ENCODE assay signal across 28 cellular contexts in genomic region chr2:215119847-215120246, GRCh38. TPM values are rescaled to one million over a fixed set of nuclear protein-coding genes. Genes with fewer than 3 reads are reported as not detected.
"Had no signal": no experiment of that assay in that cellular context is flagged by ENCODE, and none has a peak within 500 bp of the region (broad histone marks: within the 10 kb centered on the region; RNA-seq: fewer than 3 reads in every experiment).

No MANE protein-coding gene starts in this region.

- H3K27ac ChIP-seq: stomach, suprapubic skin, testis, thoracic aorta, thyroid gland, tibial artery, tibial nerve, transverse colon, upper lobe of left lung, upper lobe of right lung, uterus, vagina had no signal

- H3K36me3 ChIP-seq: stomach, suprapubic skin, thoracic aorta, thyroid gland, tibial artery, tibial nerve, transverse colon, upper lobe of left lung, upper lobe of right lung, uterus, vagina had no signal

- DNase-seq: stimulated activated CD4-positive, alpha-beta T cell treated with anti-CD3 and anti-CD28 coated beads, Interleukin-2, amount 100 ng/mL, for 48 hours; stimulated activated CD4-positive, alpha-beta T cell treated with anti-CD3 and anti-CD28 coated beads, Interleukin-4, amount 100 ng/mL, for 1 hour; stimulated activated CD4-positive, alpha-beta T cell treated with anti-CD3 and anti-CD28 coated beads, Interleukin-4, amount 100 ng/mL, for 24 hours; stimulated activated CD4-positive, alpha-beta T cell treated with anti-CD3 and anti-CD28 coated beads, Interleukin-4, amount 100 ng/mL, for 4 hours; stimulated activated CD8-positive, alpha-beta memory T cell treated with anti-CD3 and anti-CD28 coated beads, Interleukin-4, amount 100 ng/mL, for 48 hours; stimulated activated naive B cell treated with anti-CD40 and anti-IgM and Interleukin-4, amounts not matched to agents 10 μg/mL and 1 μg/mL and 100 μg/mL, for 72 hours; stimulated activated naive CD4-positive, alpha-beta T cell; stimulated activated naive CD4-positive, alpha-beta T cell treated with Interleukin-2 at 50 U/mL for 16 hours; stimulated activated naive CD8-positive, alpha-beta T cell treated with anti-CD3 and anti-CD28 coated beads, Interleukin-15, amount 100 ng/mL, for 72 hours; stimulated activated naive CD8-positive, alpha-beta T cell treated with anti-CD3 and anti-CD28 coated beads, Interleukin-15, Interleukin-2, amounts not matched to agents 100 U/mL and 50 U/mL, for 24 hours; stomach; substantia nigra; testis; thyroid gland; tibial artery; transverse colon; trophoblast cell; upper lobe of left lung; upper lobe of right lung; uterus had no signal

- H3K4me3 ChIP-seq: stomach, suprapubic skin, testis, thoracic aorta, thyroid gland, tibial artery, tibial nerve, transverse colon, upper lobe of left lung, upper lobe of right lung, uterus, vagina had no signal

- FAIRE-seq: urothelium cell line had no signal

- H3K27me3 ChIP-seq: stomach, suprapubic skin, testis, thyroid gland, tibial artery, tibial nerve, transverse colon, upper lobe of left lung, upper lobe of right lung, uterus, vagina had no signal

- H3K9me3 ChIP-seq: suprapubic skin, testis, thoracic aorta, thyroid gland, tibial artery, transverse colon, upper lobe of right lung, uterus, vagina had no signal

- H3K4me1 ChIP-seq: stomach, suprapubic skin, testis, thyroid gland, tibial artery, tibial nerve, transverse colon, upper lobe of left lung, upper lobe of right lung, uterus, vagina had no signal

- ATAC-seq: stimulated activated effector memory CD8-positive, alpha-beta T cell treated with anti-CD3 and anti-CD28 coated beads, Interleukin-12 subunit alpha, Interleukin-12 subunit beta, amount 100 ng/mL, for 72 hours; stimulated activated memory B cell treated with anti-CD40 and anti-IgM and Interleukin-4, amounts not matched to agents 10 μg/mL and 1 μg/mL and 100 μg/mL, for 72 hours; stimulated activated naive B cell treated with anti-CD40 and anti-IgM and Interleukin-4, amounts not matched to agents 10 μg/mL and 1 μg/mL and 100 μg/mL, for 72 hours; stimulated activated naive CD8-positive, alpha-beta T cell treated with anti-CD3 and anti-CD28 coated beads, Interleukin-15, amount 100 ng/mL, for 72 hours; stimulated activated naive CD8-positive, alpha-beta T cell treated with anti-CD3 and anti-CD28 coated beads, Interleukin-15, Interleukin-2, amounts not matched to agents 100 U/mL and 50 U/mL, for 24 hours; upper lobe of right lung had no signal

RNA-seq across cellular contexts. Expression of gene ABCA12, which starts 18.6 kb away (rescaled TPM):
- total RNA-seq: subcutaneous adipose tissue, thyroid gland, tibial nerve had no signal
